ENCODE assay signal across 26 cellular contexts in the genomic region with DNA sequence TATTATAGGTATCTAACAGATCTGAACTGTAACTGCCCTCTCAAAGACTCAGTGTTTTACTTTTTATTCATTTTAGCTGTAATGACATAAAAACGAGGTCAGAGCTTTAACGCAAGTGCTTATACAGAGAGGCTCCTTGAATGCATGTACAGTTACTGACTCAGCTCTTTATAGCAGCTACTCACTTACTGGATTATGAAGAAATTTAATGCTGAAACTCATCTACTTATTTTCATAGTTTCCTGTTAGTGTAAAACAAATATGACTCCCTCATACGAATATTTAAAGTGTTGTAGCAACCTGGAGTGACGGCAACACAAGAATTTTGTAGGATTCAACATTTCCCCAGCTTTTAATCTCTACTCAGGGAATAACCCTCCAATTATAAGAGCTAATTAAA.
"Had no signal": no experiment of that assay in that cellular context is flagged by ENCODE, and none has a peak within 500 bp of the region (broad histone marks: within the 10 kb centered on the region; RNA-seq: fewer than 3 reads in every experiment).

No MANE protein-coding gene starts in this region.

- H3K4me3 Mint-ChIP-seq: activated B cell treated with CpG ODN at 0.5 μM for 24 hours; activated naive CD4-positive, alpha-beta T cell treated with anti-CD3 and anti-CD28 coated beads, Interleukin-2, amount 10 ng/mL, durations not matched to agents 7 days and 5 days; activated naive CD8-positive, alpha-beta T cell treated with anti-CD3 and anti-CD28 coated beads, Interleukin-2, amount 50 U/mL, for 24 hours; central memory CD8-positive, alpha-beta T cell; dendritic cell treated with granulocyte-macrophage colony-stimulating factor and Interleukin-4, amounts not matched to agents 40 ng/mL and 50 ng/mL, for 4 days; nephron progenitor cell; stimulated activated memory B cell treated with anti-CD40 and anti-IgM and Interleukin-4, amounts not matched to agents 10 μg/mL and 1 μg/mL and 100 μg/mL, for 72 hours; T-helper 17 cell had no signal

- H3K27ac Mint-ChIP-seq: activated B cell treated with CpG ODN at 0.5 μM for 24 hours; activated naive CD4-positive, alpha-beta T cell treated with anti-CD3 and anti-CD28 coated beads, Interleukin-2, amount 10 ng/mL, durations not matched to agents 7 days and 5 days; activated naive CD8-positive, alpha-beta T cell treated with anti-CD3 and anti-CD28 coated beads, Interleukin-2, amount 50 U/mL, for 24 hours; dendritic cell treated with granulocyte-macrophage colony-stimulating factor and Interleukin-4, amounts not matched to agents 40 ng/mL and 50 ng/mL, for 4 days; nephron progenitor cell; stimulated activated memory B cell treated with anti-CD40 and anti-IgM and Interleukin-4, amounts not matched to agents 10 μg/mL and 1 μg/mL and 100 μg/mL, for 72 hours; T-helper 17 cell had no signal

- H3K4me1 ChIP-seq: pancreas, prostate gland, sigmoid colon, stomach had no signal

- H3K9me3 ChIP-seq: esophagus muscularis mucosa, mucosa of descending colon, pancreas, prostate gland, sigmoid colon, stomach, tibial artery had no signal

- DNase-seq: activated B cell treated with CpG ODN at 0.5 μM for 24 hours; activated CD4-positive, alpha-beta T cell treated with anti-CD3 and anti-CD28 coated beads, Interleukin-2, amount 50 U/mL, for 1 hour; activated CD8-positive, alpha-beta memory T cell treated with anti-CD3 and anti-CD28 coated beads for 24 hours; activated gamma-delta T cell; activated naive CD4-positive, alpha-beta T cell treated with anti-CD3 and anti-CD28 coated beads, Interleukin-2, amount 10 ng/mL, durations not matched to agents 7 days and 5 days; activated naive CD8-positive, alpha-beta T cell treated with anti-CD3 and anti-CD28 coated beads, Interleukin-2, amount 50 U/mL, for 24 hours; left ventricle myocardium superior; mucosa of descending colon; nephron progenitor cell; pancreas; retina; sigmoid colon; small intestine; stimulated activated CD4-positive, alpha-beta T cell treated with anti-CD3 and anti-CD28 coated beads, Interleukin-1b, Interleukin-23, amount 100 ng/mL, for 48 hours; stimulated activated CD4-positive, alpha-beta T cell treated with anti-CD3 and anti-CD28 coated beads, Interleukin-4, amount 100 ng/mL, for 4 hours; stimulated activated CD8-positive, alpha-beta memory T cell treated with anti-CD3 and anti-CD28 coated beads, Interleukin-4, amount 100 ng/mL, for 48 hours; stomach; T-helper 17 cell; tibial artery had no signal

- H3K4me3 ChIP-seq: esophagus muscularis mucosa, mucosa of descending colon, pancreas, prostate gland, sigmoid colon, stomach, tibial artery had no signal

- H3K27me3 Mint-ChIP-seq: activated B cell treated with CpG ODN at 0.5 μM for 24 hours; activated naive CD4-positive, alpha-beta T cell treated with anti-CD3 and anti-CD28 coated beads, Interleukin-2, amount 10 ng/mL, durations not matched to agents 7 days and 5 days; activated naive CD8-positive, alpha-beta T cell treated with anti-CD3 and anti-CD28 coated beads, Interleukin-2, amount 50 U/mL, for 24 hours; central memory CD8-positive, alpha-beta T cell; dendritic cell treated with granulocyte-macrophage colony-stimulating factor and Interleukin-4, amounts not matched to agents 40 ng/mL and 50 ng/mL, for 4 days; stimulated activated memory B cell treated with anti-CD40 and anti-IgM and Interleukin-4, amounts not matched to agents 10 μg/mL and 1 μg/mL and 100 μg/mL, for 72 hours; T-helper 17 cell had no signal

- H3K27ac ChIP-seq: esophagus muscularis mucosa, pancreas, prostate gland, sigmoid colon, stomach, tibial artery had no signal

- H3K36me3 ChIP-seq: prostate gland had no signal

- H3K4me1 Mint-ChIP-seq: activated B cell treated with CpG ODN at 0.5 μM for 24 hours; activated naive CD4-positive, alpha-beta T cell treated with anti-CD3 and anti-CD28 coated beads, Interleukin-2, amount 10 ng/mL, durations not matched to agents 7 days and 5 days; nephron progenitor cell had no signal

- H3K9me3 Mint-ChIP-seq: activated B cell treated with CpG ODN at 0.5 μM for 24 hours; activated naive CD4-positive, alpha-beta T cell treated with anti-CD3 and anti-CD28 coated beads, Interleukin-2, amount 10 ng/mL, durations not matched to agents 7 days and 5 days; activated naive CD8-positive, alpha-beta T cell treated with anti-CD3 and anti-CD28 coated beads, Interleukin-2, amount 50 U/mL, for 24 hours; central memory CD8-positive, alpha-beta T cell; dendritic cell treated with granulocyte-macrophage colony-stimulating factor and Interleukin-4, amounts not matched to agents 40 ng/mL and 50 ng/mL, for 4 days; nephron progenitor cell; stimulated activated memory B cell treated with anti-CD40 and anti-IgM and Interleukin-4, amounts not matched to agents 10 μg/mL and 1 μg/mL and 100 μg/mL, for 72 hours had no signal

- ATAC-seq: activated naive CD8-positive, alpha-beta T cell treated with anti-CD3 and anti-CD28 coated beads, Interleukin-2, amount 50 U/mL, for 24 hours; left ventricle myocardium superior; mucosa of descending colon; pancreas; stimulated activated memory B cell treated with anti-CD40 and anti-IgM and Interleukin-4, amounts not matched to agents 10 μg/mL and 1 μg/mL and 100 μg/mL, for 72 hours; T-helper 17 cell had no signal

- FAIRE-seq: bronchial epithelial cell, frontal cortex, pancreas, small intestine had no signal
